Comparison of ENCODE assay signal across 22 cellular contexts in the genomic region with DNA sequence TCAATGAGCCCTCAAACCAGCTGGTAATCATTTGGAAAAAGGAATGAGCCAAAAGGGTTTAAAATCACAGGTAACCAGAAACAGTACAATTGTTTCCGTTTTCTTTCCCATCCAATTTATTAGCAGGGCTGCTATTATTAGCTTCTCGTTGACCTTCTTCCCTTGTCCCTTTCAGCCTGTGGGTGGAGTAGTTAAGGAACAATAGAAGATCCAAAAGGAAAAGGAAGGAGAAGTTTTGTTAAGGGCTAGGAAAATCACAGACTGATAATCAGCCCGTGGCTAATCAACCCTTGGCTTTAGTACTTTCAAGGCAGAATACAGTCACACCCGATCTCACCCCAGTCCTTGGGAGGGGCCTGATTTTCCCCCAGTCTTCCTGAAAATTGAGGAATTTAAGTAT. TPM values are rescaled to one million over a fixed set of nuclear protein-coding genes. Genes with fewer than 3 reads are reported as not detected.
DNase-seq lines count a peak whose midpoint lies in the region; ATAC-seq and TF ChIP-seq lines count a peak whose summit lies in the region.
"Had no signal": no experiment of that assay in that cellular context is flagged by ENCODE, and none has a peak within 500 bp of the region (broad histone marks: within the 10 kb centered on the region; RNA-seq: fewer than 3 reads in every experiment).

No MANE protein-coding gene starts in this region.

- TF ChIP-seq CTCF in heart left ventricle (IDR thresholded peaks at IDR 0.05) = no peak
- no peak for TF ChIP-seq CTCF in right atrium auricular region (IDR thresholded peaks at IDR 0.05)
- TF ChIP-seq CTCF in gastrocnemius medialis (IDR thresholded peaks at IDR 0.05 in 4 of 5, conservative IDR thresholded peaks at IDR 0.05 in 1 of 5) = no peak
- TF ChIP-seq CTCF in uterus (IDR thresholded peaks at IDR 0.05) = no peak
- no peak for TF ChIP-seq CTCF in PC-9 (conservative IDR thresholded peaks at IDR 0.05)

- no peak overlapping the region for H3K4me3 Mint-ChIP-seq in T-helper 2 cell treated with Interferon-gamma antibody and Interleukin-4, amounts not matched to agents 5 μg/mL and 100 μg/mL, for 36 hours
- H3K4me3 Mint-ChIP-seq: CD14-positive monocyte, HFFc6 had no signal

- POLR2A ChIA-PET in PC-9 (lab: Charles Lee; ENCODE audit: unreplicated experiment) = no interaction called here

- peak overlapping the region; percentile 27 to 92 (median 78) for H3K27ac ChIP-seq in heart left ventricle
- peak overlapping the region; percentile 74 to 92 for H3K27ac ChIP-seq in right atrium auricular region
- peak overlapping the region in 3 of 4 donors; percentile 79 to 82 (median 80) for H3K27ac ChIP-seq in gastrocnemius medialis
- H3K27ac ChIP-seq in uterus = peak overlapping the region; percentile 84 to 90
- H3K27ac ChIP-seq in PC-9 = no peak overlapping the region
- H3K27ac ChIP-seq: KMS-11 had no signal

- H3K36me3 Mint-ChIP-seq in T-helper 2 cell treated with Interferon-gamma antibody and Interleukin-4, amounts not matched to agents 5 μg/mL and 100 μg/mL, for 36 hours (ENCODE audit: low read depth) = no peaks in the 10 kb centered on the region
- H3K36me3 Mint-ChIP-seq: CD14-positive monocyte had no signal

- ATAC-seq in heart left ventricle = peak in 3 of 4 donors; percentile 35 to 57 (median 45)
- no peak for ATAC-seq in gastrocnemius medialis
- ATAC-seq in HG03108 (IDR thresholded peaks at IDR 0.05; ENCODE audit: unreplicated experiment) = no peak

- H3K9me2 ChIP-seq in PC-9 (ENCODE audit: insufficient read depth) = no peaks in the 10 kb centered on the region

- H3K4me3 ChIP-seq in heart left ventricle = no peak overlapping the region
- H3K4me3 ChIP-seq in right atrium auricular region = no peak overlapping the region
- H3K4me3 ChIP-seq in gastrocnemius medialis = no peak overlapping the region
- H3K4me3 ChIP-seq in uterus = no peak overlapping the region
- H3K4me3 ChIP-seq in PC-9 = no peak overlapping the region

- in situ Hi-C loops in gastrocnemius medialis (cut with MboI; ENCODE audit: low sequenced_read_pairs in 4 of 4) = loop anchor here in 2 of 4 donors (10.0 kb wide), 1 partner anchor 63 kb away; no protein-coding TSS in a partner anchor

- peaks cover 0 to 43% (median 15%) of the 10 kb centered on the region in 9 donors for H3K36me3 ChIP-seq in heart left ventricle
- peaks cover 50% of the 10 kb centered on the region for H3K36me3 ChIP-seq in right atrium auricular region
- no peaks in the 10 kb centered on the region for H3K36me3 ChIP-seq in gastrocnemius medialis
- H3K36me3 ChIP-seq in uterus = no peaks in the 10 kb centered on the region
- no peaks in the 10 kb centered on the region for H3K36me3 ChIP-seq in PC-9 (ENCODE audit: low read depth)

- H2AFZ ChIP-seq in PC-9 = no peak overlapping the region

- H3K9me3 ChIP-seq in heart left ventricle (no peaks in the 10 kb centered on the region), right atrium auricular region (no peaks in the 10 kb centered on the region), gastrocnemius medialis (no peaks in the 10 kb centered on the region), uterus (no peaks in the 10 kb centered on the region), PC-9 (ENCODE audit: insufficient read depth, low read depth) (no peaks in the 10 kb centered on the region)

- CTCF ChIA-PET in PC-9 (lab: Charles Lee) = no interaction called here

- WGBS in heart left ventricle, 4 donors = 14 to 31% (median 23%) methylated on average over 4 of the region's 4 CpGs

- H3K9me3 Mint-ChIP-seq in T-helper 2 cell treated with Interferon-gamma antibody and Interleukin-4, amounts not matched to agents 5 μg/mL and 100 μg/mL, for 36 hours = no peaks in the 10 kb centered on the region

- TF ChIP-seq POLR2A in heart left ventricle (IDR thresholded peaks at IDR 0.05) = no peak
- TF ChIP-seq POLR2A in gastrocnemius medialis (IDR thresholded peaks at IDR 0.05) = no peak
- TF ChIP-seq POLR2A in uterus (IDR thresholded peaks at IDR 0.05) = no peak

- intact Hi-C loops in heart left ventricle (cut with DNase I) = loop anchor here in 4 of 10 donors (5.0 to 10.0 kb wide), 3 partner anchors 85 to 147 kb away; partner anchors contain the start of gene PGM5 (in 4 of the 4)
- intact Hi-C loops in cardiac septum (cut with DNase I) = loop anchor here (5.0 to 10.0 kb wide), 3 partner anchors 40 to 147 kb away; partner anchors contain the start of gene PGM5
- intact Hi-C loops in gastrocnemius medialis (cut with DNase I; ENCODE audit: low total_unique reads) = loop anchor here (5.0 kb wide), 1 partner anchor 60 kb away; no protein-coding TSS in a partner anchor
- intact Hi-C loops in uterus (cut with DNase I; ENCODE audit: low total_unique reads) = no loop called here
- intact Hi-C loops in PC-9 (cut with micrococcal nuclease; ENCODE audit: unreplicated experiment) = no loop called here

- H3F3A ChIP-seq in PC-9 (ENCODE audit: insufficient read depth, low read depth) = no peaks in the 10 kb centered on the region

- H4K20me1 ChIP-seq in PC-9 (ENCODE audit: insufficient read depth) = no peaks in the 10 kb centered on the region

- no peak overlapping the region for H3K4me2 ChIP-seq in PC-9
- H3K4me2 ChIP-seq: KMS-11 had no signal

- H3K27me3 ChIP-seq in heart left ventricle (no peaks in the 10 kb centered on the region), right atrium auricular region (no peaks in the 10 kb centered on the region), gastrocnemius medialis (no peaks in the 10 kb centered on the region), uterus (no peaks in the 10 kb centered on the region), PC-9 (ENCODE audit: insufficient read depth, low read depth) (peaks cover 14% of the 10 kb centered on the region; the same call in 1 of the 2 replicates)

- DNase-seq in heart left ventricle (no peak), cardiac septum (ENCODE audit: low spot score) (no peak), right atrium auricular region (ENCODE audit: low spot score) (no peak), gastrocnemius medialis (no peak), uterus (no peak), PC-9 (no peak)
- no peak for DNase-seq in T-helper 2 cell treated with Interferon-gamma antibody and Interleukin-4, amounts not matched to agents 5 μg/mL and 100 μg/mL, for 36 hours (ENCODE audit: low spot score)
- DNase-seq: 8988T, DND-41, HFFc6, MV-4-11, NCI-H1694 treated with DMSO at 0.1 percent for 48 hours, NCI-H2107, NCI-H510A, NCI-H82, OCI-M1 had no signal

- H3K4me1 ChIP-seq in heart left ventricle (peaks cover 0 to 82% (median 49%) of the 10 kb centered on the region in 12 donors), right atrium auricular region (peaks cover 0 to 66% of the 10 kb centered on the region in 2 donors), gastrocnemius medialis (peaks cover 32 to 36% of the 10 kb centered on the region in 2 donors), uterus (peaks cover 2 to 11% of the 10 kb centered on the region in 2 donors), PC-9 (replicated peaks; ENCODE audit: insufficient read depth) (no peaks in the 10 kb centered on the region)

- BruUV-seq in PC-9 (replicated peaks; lab: Mats Ljungman, UMichigan) = no TSS peak

- H3K27ac Mint-ChIP-seq in T-helper 2 cell treated with Interferon-gamma antibody and Interleukin-4, amounts not matched to agents 5 μg/mL and 100 μg/mL, for 36 hours = no peak overlapping the region
- H3K27ac Mint-ChIP-seq: CD14-positive monocyte, HFFc6 had no signal

- H3K4me1 Mint-ChIP-seq in T-helper 2 cell treated with Interferon-gamma antibody and Interleukin-4, amounts not matched to agents 5 μg/mL and 100 μg/mL, for 36 hours (ENCODE audit: low read depth) = peaks cover 2% of the 10 kb centered on the region

- H3K27me3 Mint-ChIP-seq in T-helper 2 cell treated with Interferon-gamma antibody and Interleukin-4, amounts not matched to agents 5 μg/mL and 100 μg/mL, for 36 hours (ENCODE audit: low read depth) = peaks cover 9% of the 10 kb centered on the region

- H3K79me2 ChIP-seq in PC-9 (ENCODE audit: low read depth) = no peaks in the 10 kb centered on the region

RNA-seq across cellular contexts. Expression of gene TMEM252, which starts 38.4 kb away (rescaled TPM):
- not detected for total RNA-seq in heart left ventricle
- polyA plus RNA-seq in heart left ventricle = not detected
- not detected for total RNA-seq in cardiac septum
- not detected for total RNA-seq in right atrium auricular region
- total RNA-seq in gastrocnemius medialis = not detected
- under 1 TPM in 1 of 4 donors, not detected in 3; 0.69 TPM for total RNA-seq in uterus
- not detected in 2 replicates for total RNA-seq in PC-9 (2021)
- total RNA-seq: G401, HFFc6, RPMI7951 had no signal
- polyA plus RNA-seq: AG04450, CD14-positive monocyte had no signal

Comparison
In these comparisons a context has a peak if more than half of its experiments do, and no peak if none do; other contexts are left out.
1. ATAC-seq: peak in heart left ventricle (3 of 4); none in gastrocnemius medialis (0 of 2) and HG03108 (single experiment).
2. intact Hi-C loops: an anchor here in cardiac septum (5.0 to 10.0 kb wide) and gastrocnemius medialis (5.0 kb wide); none called in uterus and PC-9.